Comparison of ENCODE assay signal across 12 cellular contexts in genomic region chr5:171858303-171858702, GRCh38.
DNase-seq lines count a peak whose midpoint lies in the region; ATAC-seq and TF ChIP-seq lines count a peak whose summit lies in the region.
"Had no signal": no experiment of that assay in that cellular context is flagged by ENCODE, and none has a peak within 500 bp of the region (broad histone marks: within the 10 kb centered on the region; RNA-seq: fewer than 3 reads in every experiment).

No MANE protein-coding gene starts in this region.

- H3K4me1 ChIP-seq in osteoblast (ENCODE audit: insufficient read depth, low read length) = peaks cover 15% of the 10 kb centered on the region
- H3K4me1 ChIP-seq: pancreas had no signal

- ATAC-seq in HG03342 (IDR thresholded peaks at IDR 0.05; ENCODE audit: unreplicated experiment) (no peak), sciatic nerve (no peak)

- H3K27me3 ChIP-seq in osteoblast (ENCODE audit: insufficient read depth, low read length) = no peaks in the 10 kb centered on the region
- H3K27me3 ChIP-seq: pancreas had no signal

- H3K4me3 ChIP-seq in LNCaP clone FGC (ENCODE audit: low read depth, low read length) (no peak overlapping the region), coronary artery (no peak overlapping the region), osteoblast (ENCODE audit: insufficient read depth, low read length) (no peak overlapping the region)
- H3K4me3 ChIP-seq: pancreas had no signal

- TF ChIP-seq CTCF in LNCaP clone FGC (IDR thresholded peaks at IDR 0.05; ENCODE audit: control insufficient read depth, extremely low read depth, insufficient read depth) (peak; percentile 40), coronary artery (IDR thresholded peaks at IDR 0.05) (peak; percentile 19), osteoblast (IDR thresholded peaks at IDR 0.05; ENCODE audit: extremely low read depth, low read depth, low read length) (peak; percentile 45)

- H3K79me2 ChIP-seq in osteoblast (ENCODE audit: insufficient read depth, low read length) = peaks cover 10% of the 10 kb centered on the region

- H3K27ac ChIP-seq in coronary artery = no peak overlapping the region
- H3K27ac ChIP-seq in osteoblast (ENCODE audit: low read depth, low read length) = no peak overlapping the region
- H3K27ac ChIP-seq: pancreas had no signal

- H3K4me2 ChIP-seq in osteoblast (ENCODE audit: insufficient read depth, low read length) = no peak overlapping the region

- H3K36me3 ChIP-seq in osteoblast (ENCODE audit: insufficient read depth, low read length) = peaks cover 6% of the 10 kb centered on the region
- H3K36me3 ChIP-seq: pancreas had no signal

- H3K9me3 ChIP-seq in osteoblast (ENCODE audit: low read depth, low read length) = no peaks in the 10 kb centered on the region
- H3K9me3 ChIP-seq: pancreas had no signal

- peak; percentile 10 for DNase-seq in NCI-H345 (lab: John Stamatoyannopoulos, UW)
- no peak for DNase-seq in NCI-H345 treated with DMSO at 0.1 percent for 48 hours (lab: John Stamatoyannopoulos, UW; ENCODE audit: unreplicated experiment)
- no peak for DNase-seq in LNCaP clone FGC (ENCODE audit: low read depth)
- DNase-seq in coronary artery (ENCODE audit: low spot score) = no peak
- peak; percentile 34 for DNase-seq in osteoblast (ENCODE audit: insufficient read length, low spot score, missing footprints)
- no peak for DNase-seq in sciatic nerve (ENCODE audit: low spot score)
- no peak for DNase-seq in activated T-cell treated with anti-CD3 and anti-CD28 coated beads, Interleukin-2, amount 50 U/mL, for 48 hours
- DNase-seq: AML-193, NCI-H1694 treated with DMSO at 0.1 percent for 48 hours, pancreas, substantia nigra had no signal

- H4K20me1 ChIP-seq in osteoblast (ENCODE audit: insufficient read depth, low read length) = no peaks in the 10 kb centered on the region

- no peak overlapping the region for H2AFZ ChIP-seq in osteoblast (ENCODE audit: low read length)

- intact Hi-C loops in sciatic nerve (cut with DNase I) = no loop called here

Comparison
In these comparisons a context has a peak if more than half of its experiments do, and no peak if none do; other contexts are left out.
1. DNase-seq: peak in NCI-H345 (single experiment) and osteoblast (single experiment); none in NCI-H345 treated with DMSO at 0.1 percent for 48 hours (single experiment), LNCaP clone FGC (single experiment), coronary artery (single experiment), sciatic nerve (single experiment) and activated T-cell treated with anti-CD3 and anti-CD28 coated beads, Interleukin-2, amount 50 U/mL, for 48 hours (0 of 2).
2. Peak in every context shown above with its lines, with median percentiles within 50 percentile points of each other: CTCF ChIP-seq.